13 cellular contexts compared by ENCODE assay signal in the genomic region with DNA sequence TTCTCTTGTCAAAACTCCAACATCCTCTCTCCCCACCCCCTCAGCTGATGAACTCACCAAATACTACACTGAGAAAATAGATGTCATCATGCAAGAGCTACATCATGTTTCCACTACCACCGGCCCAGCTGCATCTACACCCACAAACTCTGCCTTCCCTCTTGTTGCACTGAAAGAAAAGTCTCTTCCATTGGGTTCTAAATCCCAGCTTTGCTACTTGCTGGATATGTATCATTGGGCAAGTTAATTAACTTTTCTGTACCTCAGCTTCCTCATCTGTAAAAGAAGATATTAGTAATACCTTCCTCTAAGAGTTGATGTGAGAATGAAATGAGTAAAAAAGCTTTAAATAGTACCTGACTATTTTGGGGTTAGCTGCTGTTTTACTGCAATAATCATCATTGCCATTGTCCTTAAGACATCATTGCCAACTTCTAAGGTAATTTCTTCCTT.
DNase-seq lines count a peak whose midpoint lies in the region; ATAC-seq, FAIRE-seq and TF ChIP-seq lines count a peak whose summit lies in the region.
"Had no signal": no experiment of that assay in that cellular context is flagged by ENCODE, and none has a peak within 500 bp of the region (broad histone marks: within the 10 kb centered on the region; RNA-seq: fewer than 3 reads in every experiment).

No MANE protein-coding gene starts in this region.

- TF ChIP-seq POLR2A in A549 (IDR thresholded peaks at IDR 0.05; ENCODE audit: low read length) (no peak), testis (IDR thresholded peaks at IDR 0.05) (no peak), tibial nerve (IDR thresholded peaks at IDR 0.05) (no peak)

- WGBS in A549 (ENCODE audit: missing lambda C conversion rate), result 45% methylated on average over 1 of the region's 1 CpG
- WGBS in testis, 2 donors, result 72 to 85% methylated on average over 1 of the region's 1 CpG
- 69 to 70% methylated on average over 1 of the region's 1 CpG for WGBS in tibial nerve, 2 donors

- TF ChIP-seq EP300 in A549 (IDR thresholded peaks at IDR 0.05) (no peak), tibial nerve (IDR thresholded peaks at IDR 0.05) (no peak)

- POLR2A ChIA-PET in A549 (lab: Yijun Ruan, JAX), result no interaction called here

- peaks cover 0 to 10% of the 10 kb centered on the region in 2 donors for H3K36me3 Mint-ChIP-seq in activated T-cell treated with anti-CD3 and anti-CD28 coated beads, Interleukin-2, amount 50 U/mL, for 72 hours (ENCODE audit: insufficient read depth in 2 of 2)

- no peak overlapping the region for H3K27ac Mint-ChIP-seq in activated T-cell treated with anti-CD3 and anti-CD28 coated beads, Interleukin-2, amount 50 U/mL, for 72 hours
- H3K27ac Mint-ChIP-seq: type B pancreatic cell had no signal

- H3K36me3 ChIP-seq in testis (ENCODE audit: low read depth, missing control alignments), result no peaks in the 10 kb centered on the region
- H3K36me3 ChIP-seq in tibial nerve, result peaks cover 0 to 16% (median 0%) of the 10 kb centered on the region in 3 donors

- H3K4me2 ChIP-seq in A549, result peak overlapping the region; percentile 72; the same call in 2 of the 3 replicates
- H3K4me2 ChIP-seq: BLaER1 had no signal

- no peak overlapping the region for H3K4me3 Mint-ChIP-seq in activated T-cell treated with anti-CD3 and anti-CD28 coated beads, Interleukin-2, amount 50 U/mL, for 72 hours
- H3K4me3 Mint-ChIP-seq: type B pancreatic cell had no signal

- CTCF ChIA-PET in A549 (lab: Yijun Ruan, JAX), result interaction anchor here (0.6 to 1.5 kb wide), 2 partner anchors 9 to 95 kb away, joined by 3 to 5 read pairs; no protein-coding TSS in a partner anchor

- H3K9me3 ChIP-seq in A549, result no peaks in the 10 kb centered on the region
- no peaks in the 10 kb centered on the region for H3K9me3 ChIP-seq in testis
- H3K9me3 ChIP-seq in tibial nerve, result no peaks in the 10 kb centered on the region
- H3K9me3 ChIP-seq: BLaER1 had no signal

- no peak for TF ChIP-seq CTCF in A549 (IDR thresholded peaks at IDR 0.05)
- TF ChIP-seq CTCF in testis (IDR thresholded peaks at IDR 0.05), result no peak
- TF ChIP-seq CTCF in tibial nerve (IDR thresholded peaks at IDR 0.05), result no peak

- H3K27me3 ChIP-seq in testis, result no peaks in the 10 kb centered on the region
- H3K27me3 ChIP-seq in tibial nerve, result no peaks in the 10 kb centered on the region
- H3K27me3 ChIP-seq: BLaER1 had no signal

- DNase-seq in A549 (ENCODE audit: low read depth in 1 of 2, low spot score in 1 of 2) (no peak), testis (no peak), NCI-H2107 (lab: John Stamatoyannopoulos, UW) (no peak), NCI-H524 treated with DMSO at 0.1 percent for 48 hours (lab: John Stamatoyannopoulos, UW) (no peak), tibial nerve (ENCODE audit: low spot score in 2 of 2) (no peak)
- DNase-seq in activated T-cell treated with anti-CD3 and anti-CD28 coated beads, Interleukin-2, amount 50 U/mL, for 72 hours, result peak; percentile 25 to 37
- DNase-seq: amygdala, NCI-H1417 had no signal

- H3K9me3 Mint-ChIP-seq in activated T-cell treated with anti-CD3 and anti-CD28 coated beads, Interleukin-2, amount 50 U/mL, for 72 hours, result no peaks in the 10 kb centered on the region
- H3K9me3 Mint-ChIP-seq: type B pancreatic cell had no signal

- peak overlapping the region in 1 of 2 experiments; percentile 68; a peak in 2 of 6 replicates for H3K27ac ChIP-seq in A549
- no peak overlapping the region for H3K27ac ChIP-seq in testis
- H3K27ac ChIP-seq in tibial nerve, result peak overlapping the region in 1 of 4 donors; percentile 50
- H3K27ac ChIP-seq: BLaER1, SK-N-MC had no signal

- H3K4me3 ChIP-seq in A549 (no peak overlapping the region), testis (no peak overlapping the region), tibial nerve (no peak overlapping the region)
- H3K4me3 ChIP-seq: BLaER1, SK-N-MC had no signal

- H3K27me3 Mint-ChIP-seq in activated T-cell treated with anti-CD3 and anti-CD28 coated beads, Interleukin-2, amount 50 U/mL, for 72 hours (ENCODE audit: low read depth), result no peaks in the 10 kb centered on the region
- H3K27me3 Mint-ChIP-seq: type B pancreatic cell had no signal

- TF ChIP-seq RAD21 in A549 (conservative IDR thresholded peaks at IDR 0.05 in 1 of 2, IDR thresholded peaks at IDR 0.05 in 1 of 2), result no peak

- intact Hi-C loops in testis (cut with DNase I; ENCODE audit: low total_unique reads), result no loop called here

- H3K4me1 ChIP-seq in A549 (peaks cover 51% of the 10 kb centered on the region), testis (peaks cover 14% of the 10 kb centered on the region), tibial nerve (peaks cover 0 to 42% (median 6%) of the 10 kb centered on the region in 4 donors)

- no peak for FAIRE-seq in A549 (lab: Jason Lieb, UNC)

- ATAC-seq in A549, result no peak
- ATAC-seq in GM19035 (IDR thresholded peaks at IDR 0.05; ENCODE audit: unreplicated experiment), result peak; percentile 79
- ATAC-seq in HG02970 (IDR thresholded peaks at IDR 0.05; ENCODE audit: low FRiP score, unreplicated experiment), result peak; percentile 45
- ATAC-seq in activated T-cell treated with anti-CD3 and anti-CD28 coated beads, Interleukin-2, amount 50 U/mL, for 72 hours (replicated peaks in 1 of 2), result peak; percentile 84 to 86

- H3K4me1 Mint-ChIP-seq in activated T-cell treated with anti-CD3 and anti-CD28 coated beads, Interleukin-2, amount 50 U/mL, for 72 hours (ENCODE audit: low read depth), result peaks cover 24% of the 10 kb centered on the region

TF ChIP-seq in A549, 52 proteins besides CTCF, POLR2A, EP300 and RAD21:
- TF ChIP-seq, protein P1, sequence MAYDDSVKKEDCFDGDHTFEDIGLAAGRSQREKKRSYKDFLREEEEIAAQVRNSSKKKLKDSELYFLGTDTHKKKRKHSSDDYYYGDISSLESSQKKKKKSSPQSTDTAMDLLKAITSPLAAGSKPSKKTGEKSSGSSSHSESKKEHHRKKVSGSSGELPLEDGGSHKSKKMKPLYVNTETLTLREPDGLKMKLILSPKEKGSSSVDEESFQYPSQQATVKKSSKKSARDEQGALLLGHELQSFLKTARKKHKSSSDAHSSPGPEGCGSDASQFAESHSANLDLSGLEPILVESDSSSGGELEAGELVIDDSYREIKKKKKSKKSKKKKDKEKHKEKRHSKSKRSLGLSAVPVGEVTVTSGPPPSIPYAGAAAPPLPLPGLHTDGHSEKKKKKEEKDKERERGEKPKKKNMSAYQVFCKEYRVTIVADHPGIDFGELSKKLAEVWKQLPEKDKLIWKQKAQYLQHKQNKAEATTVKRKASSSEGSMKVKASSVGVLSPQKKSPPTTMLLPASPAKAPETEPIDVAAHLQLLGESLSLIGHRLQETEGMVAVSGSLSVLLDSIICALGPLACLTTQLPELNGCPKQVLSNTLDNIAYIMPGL (CRISPR knock-in tag; IDR thresholded peaks at IDR 0.05; ENCODE audit: borderline replicate concordance), result no peak
- TF ChIP-seq MAFK (IDR thresholded peaks at IDR 0.05; ENCODE audit: partially characterized antibody) (no peak), JUN (IDR thresholded peaks at IDR 0.05) (no peak), JUNB (IDR thresholded peaks at IDR 0.05) (no peak), ZSCAN20 (CRISPR knock-in tag; IDR thresholded peaks at IDR 0.05) (no peak), HOXB5 (CRISPR knock-in tag; IDR thresholded peaks at IDR 0.05) (no peak), FOSB (CRISPR knock-in tag; IDR thresholded peaks at IDR 0.05) (no peak), FOSL2 (IDR thresholded peaks at IDR 0.05) (no peak), FOSL2 (CRISPR knock-in tag; IDR thresholded peaks at IDR 0.05) (no peak), MYC (IDR thresholded peaks at IDR 0.05; ENCODE audit: borderline replicate concordance, low read length) (no peak)
- TF ChIP-seq, protein P2, sequence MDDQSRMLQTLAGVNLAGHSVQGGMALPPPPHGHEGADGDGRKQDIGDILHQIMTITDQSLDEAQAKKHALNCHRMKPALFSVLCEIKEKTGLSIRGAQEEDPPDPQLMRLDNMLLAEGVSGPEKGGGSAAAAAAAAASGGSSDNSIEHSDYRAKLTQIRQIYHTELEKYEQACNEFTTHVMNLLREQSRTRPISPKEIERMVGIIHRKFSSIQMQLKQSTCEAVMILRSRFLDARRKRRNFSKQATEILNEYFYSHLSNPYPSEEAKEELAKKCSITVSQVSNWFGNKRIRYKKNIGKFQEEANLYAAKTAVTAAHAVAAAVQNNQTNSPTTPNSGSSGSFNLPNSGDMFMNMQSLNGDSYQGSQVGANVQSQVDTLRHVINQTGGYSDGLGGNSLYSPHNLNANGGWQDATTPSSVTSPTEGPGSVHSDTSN (IDR thresholded peaks at IDR 0.05), result no peak
- TF ChIP-seq, protein P3, sequence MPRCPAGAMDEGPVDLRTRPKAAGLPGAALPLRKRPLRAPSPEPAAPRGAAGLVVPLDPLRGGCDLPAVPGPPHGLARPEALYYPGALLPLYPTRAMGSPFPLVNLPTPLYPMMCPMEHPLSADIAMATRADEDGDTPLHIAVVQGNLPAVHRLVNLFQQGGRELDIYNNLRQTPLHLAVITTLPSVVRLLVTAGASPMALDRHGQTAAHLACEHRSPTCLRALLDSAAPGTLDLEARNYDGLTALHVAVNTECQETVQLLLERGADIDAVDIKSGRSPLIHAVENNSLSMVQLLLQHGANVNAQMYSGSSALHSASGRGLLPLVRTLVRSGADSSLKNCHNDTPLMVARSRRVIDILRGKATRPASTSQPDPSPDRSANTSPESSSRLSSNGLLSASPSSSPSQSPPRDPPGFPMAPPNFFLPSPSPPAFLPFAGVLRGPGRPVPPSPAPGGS (IDR thresholded peaks at IDR 0.05), result no peak
- TF ChIP-seq, protein P4, sequence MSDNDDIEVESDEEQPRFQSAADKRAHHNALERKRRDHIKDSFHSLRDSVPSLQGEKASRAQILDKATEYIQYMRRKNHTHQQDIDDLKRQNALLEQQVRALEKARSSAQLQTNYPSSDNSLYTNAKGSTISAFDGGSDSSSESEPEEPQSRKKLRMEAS (IDR thresholded peaks at IDR 0.05), result no peak

Comparison
In these comparisons a context has a peak if more than half of its experiments do, and no peak if none do; other contexts are left out.
1. ATAC-seq: peak in GM19035 (single experiment), HG02970 (single experiment) and activated T-cell treated with anti-CD3 and anti-CD28 coated beads, Interleukin-2, amount 50 U/mL, for 72 hours (2 of 2); none in A549 (0 of 2).
2. DNase-seq: peak in activated T-cell treated with anti-CD3 and anti-CD28 coated beads, Interleukin-2, amount 50 U/mL, for 72 hours (2 of 2); none in A549 (0 of 2), testis (single experiment), NCI-H2107 (single experiment), NCI-H524 treated with DMSO at 0.1 percent for 48 hours (single experiment) and tibial nerve (0 of 2).